Comparison of ENCODE assay signal across 8 cellular contexts in genomic region chr15:81274932-81275341, GRCh38. TPM values are rescaled to one million over a fixed set of nuclear protein-coding genes. Genes with fewer than 3 reads are reported as not detected.
DNase-seq lines count a peak whose midpoint lies in the region; ATAC-seq lines count a peak whose summit lies in the region.

No MANE protein-coding gene starts in this region.

- DNase-seq in ACHN, result peak; percentile 60
- peak; percentile 62 for DNase-seq in NCI-H2227 treated with DMSO at 0.1 percent for 48 hours (lab: John Stamatoyannopoulos, UW)
- peak; percentile 76 for DNase-seq in cerebellum (ENCODE audit: low spot score)
- DNase-seq in left kidney (ENCODE audit: low read depth, low spot score), result peak; percentile 92
- peak; percentile 75 to 77 for DNase-seq in stimulated activated CD4-positive, alpha-beta T cell treated with anti-CD3 and anti-CD28 coated beads, Interleukin-4, amount 100 ng/mL, for 4 hours

- in situ Hi-C loops in ACHN (cut with HindIII; ENCODE audit: low pct_ligation_motif_present, low pct_unique_long_range_greater_than_20kb, low sequenced_read_pairs), result no loop called here

- ATAC-seq in GM18517 (IDR thresholded peaks at IDR 0.05; ENCODE audit: unreplicated experiment) (peak; percentile 81), HG03095 (IDR thresholded peaks at IDR 0.05; ENCODE audit: unreplicated experiment) (peak; percentile 82)
- peak; percentile 73 to 78 for ATAC-seq in activated CD4-positive, CD25-positive, alpha-beta regulatory T cell treated with anti-CD3 and anti-CD28 coated beads, Interleukin-2, amount 50 U/mL, for 24 hours

RNA-seq across cellular contexts. Expression of gene STARD5, which starts 49.0 kb away (rescaled TPM):
- total RNA-seq in cerebellum, result 7.8 TPM

Comparison
In these comparisons a context has a peak if more than half of its experiments do, and no peak if none do; other contexts are left out.
1. Peak in every context shown above with its lines: DNase-seq and ATAC-seq.